19 cellular contexts compared by ENCODE assay signal in the genomic region with DNA sequence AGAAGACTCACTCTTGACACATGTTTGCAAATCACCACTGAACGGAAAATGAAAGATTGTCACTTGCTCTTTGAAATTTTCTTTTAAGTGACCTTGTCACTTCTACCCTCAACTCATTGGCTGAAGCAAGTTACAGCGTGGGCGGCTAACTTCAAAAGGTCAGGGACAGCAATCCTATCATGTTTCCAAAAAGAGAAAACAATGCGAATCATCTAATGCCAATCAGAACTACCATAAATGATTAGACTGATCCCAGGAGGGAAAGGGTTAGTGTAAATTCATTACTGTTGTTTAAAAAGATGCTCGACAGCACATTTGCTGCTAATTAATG.
"Had no signal": no experiment of that assay in that cellular context is flagged by ENCODE, and none has a peak within 500 bp of the region (broad histone marks: within the 10 kb centered on the region; RNA-seq: fewer than 3 reads in every experiment).

No MANE protein-coding gene starts in this region.

- H3K4me1 ChIP-seq: body of pancreas, colonic mucosa, lower lobe of right lung, prostate gland had no signal

- DNase-seq: activated B cell treated with CpG ODN at 0.5 μM for 24 hours; activated CD4-positive, alpha-beta memory T cell treated with anti-CD3 and anti-CD28 coated beads, Interleukin-2, amount 10 ng/mL, durations not matched to agents 7 days and 5 days; activated CD4-positive, alpha-beta T cell treated with anti-CD3 and anti-CD28 coated beads for 4 hours; activated CD8-positive, alpha-beta memory T cell treated with anti-CD3 and anti-CD28 coated beads, Interleukin-2, amount 10 ng/mL, durations not matched to agents 7 days and 5 days; amniotic stem cell; body of pancreas; central memory CD4-positive, alpha-beta T cell; colonic mucosa; lower lobe of right lung; naive thymus-derived CD8-positive, alpha-beta T cell; occipital lobe; SK-N-SH; stimulated activated CD4-positive, alpha-beta T cell treated with anti-CD3 and anti-CD28 coated beads, Interleukin-4, amount 100 ng/mL, for 1 hour; testis had no signal

- H3K36me3 ChIP-seq: colonic mucosa, gastroesophageal sphincter, lower lobe of right lung, prostate gland had no signal

- H3K27ac ChIP-seq: body of pancreas, colonic mucosa, gastroesophageal sphincter, lower lobe of right lung, prostate gland, testis had no signal

- ATAC-seq: activated CD8-positive, alpha-beta memory T cell treated with anti-CD3 and anti-CD28 coated beads, Interleukin-2, amount 10 ng/mL, durations not matched to agents 7 days and 5 days; body of pancreas; gastroesophageal sphincter; lower lobe of right lung; naive thymus-derived CD8-positive, alpha-beta T cell; sciatic nerve; stimulated activated effector memory CD8-positive, alpha-beta T cell treated with anti-CD3 and anti-CD28 coated beads, Interleukin-12 subunit alpha, Interleukin-12 subunit beta, amount 100 ng/mL, for 72 hours had no signal

- H3K4me3 ChIP-seq: body of pancreas, colonic mucosa, gastroesophageal sphincter, lower lobe of right lung, prostate gland, smooth muscle cell, testis had no signal

- H3K27me3 ChIP-seq: body of pancreas, colonic mucosa, gastroesophageal sphincter, testis had no signal

- H3K9me3 ChIP-seq: body of pancreas, colonic mucosa, gastroesophageal sphincter, lower lobe of right lung, prostate gland, SK-N-SH, testis had no signal
